Comparison of ENCODE assay signal across 11 cellular contexts in genomic region chr6:109480993-109481480, GRCh38. TPM values are rescaled to one million over a fixed set of nuclear protein-coding genes. Genes with fewer than 3 reads are reported as not detected.
A peak's percentile ranks its signal among the peaks of the same experiment; 100 is the strongest.
DNase-seq lines count a peak whose midpoint lies in the region; ATAC-seq, FAIRE-seq and TF ChIP-seq lines count a peak whose summit lies in the region.
"Had no signal": no experiment of that assay in that cellular context is flagged by ENCODE, and none has a peak within 500 bp of the region (broad histone marks: within the 10 kb centered on the region; RNA-seq: fewer than 3 reads in every experiment).

No MANE protein-coding gene starts in this region.

- H3K36me3 ChIP-seq in CD4-positive, alpha-beta memory T cell (ENCODE audit: insufficient read depth, low read length) = peaks cover 16% of the 10 kb centered on the region
- H3K36me3 ChIP-seq in HUES64 (ENCODE audit: insufficient read depth, low read length) = peaks cover 55% of the 10 kb centered on the region
- H3K36me3 ChIP-seq in astrocyte (ENCODE audit: insufficient read depth, low read length) = peaks cover 19% of the 10 kb centered on the region

- peak overlapping the region; percentile 44 to 96 (median 80) for H3K27ac Mint-ChIP-seq in CD4-positive, alpha-beta memory T cell
- H3K27ac Mint-ChIP-seq in astrocyte (ENCODE audit: unreplicated experiment) (no peak overlapping the region), naive B cell (peak overlapping the region in 5 of 6 donors; percentile 5 to 96 (median 81))

- H2AFZ ChIP-seq in astrocyte (ENCODE audit: low read depth, low read length) = no peak overlapping the region

- H3K4me3 ChIP-seq in CD4-positive, alpha-beta memory T cell (ENCODE audit: low read length in 2 of 2) = peak overlapping the region; percentile 76 to 77
- H3K4me3 ChIP-seq in HUES64 (ENCODE audit: low read length) = peak overlapping the region; percentile 41
- no peak overlapping the region for H3K4me3 ChIP-seq in astrocyte (ENCODE audit: insufficient read depth, low read depth, low read length)

- H3K9me3 ChIP-seq in CD4-positive, alpha-beta memory T cell (ENCODE audit: control insufficient read depth in 1 of 2, low read length in 2 of 2) = no peaks in the 10 kb centered on the region
- no peaks in the 10 kb centered on the region for H3K9me3 ChIP-seq in HUES64 (ENCODE audit: insufficient read depth, low read depth, low read length)
- no peaks in the 10 kb centered on the region for H3K9me3 ChIP-seq in astrocyte (ENCODE audit: insufficient read depth, low read depth, low read length)

- no peaks in the 10 kb centered on the region for H3K27me3 ChIP-seq in CD4-positive, alpha-beta memory T cell (ENCODE audit: insufficient read depth, low read length)
- H3K27me3 ChIP-seq in HUES64 (ENCODE audit: insufficient read depth, low read length) = no peaks in the 10 kb centered on the region; the same call in 1 of the 2 replicates
- no peaks in the 10 kb centered on the region for H3K27me3 ChIP-seq in astrocyte (ENCODE audit: insufficient read depth, low read length)

- peaks cover 63% of the 10 kb centered on the region for H3K79me2 ChIP-seq in astrocyte (ENCODE audit: insufficient read depth, low read length)

- TF ChIP-seq POLR2A in GM18505 (IDR thresholded peaks at IDR 0.05; ENCODE audit: borderline replicate concordance, extremely low read depth, insufficient read depth, insufficient read length) = no peak

- intact Hi-C loops in CD4-positive, alpha-beta memory T cell (cut with micrococcal nuclease) = loop anchor here (1.0 to 10.0 kb wide), 4 partner anchors 22 to 1524 kb away; partner anchors contain the start of gene SEC63

- ATAC-seq in naive B cell (ENCODE audit: low read depth in 2 of 2) = no peak
- ATAC-seq in GM19452 (IDR thresholded peaks at IDR 0.05; ENCODE audit: unreplicated experiment) = no peak
- ATAC-seq in GM21529 (IDR thresholded peaks at IDR 0.05; ENCODE audit: unreplicated experiment) = no peak
- no peak for ATAC-seq in GM18505 (IDR thresholded peaks at IDR 0.05; ENCODE audit: unreplicated experiment)

- peaks cover 33% of the 10 kb centered on the region for H4K20me1 ChIP-seq in astrocyte (ENCODE audit: insufficient read depth, low read length)

- POLR2A ChIA-PET in CD4-positive, alpha-beta memory T cell (lab: Charles Lee; ENCODE audit: partially characterized antibody) = interaction anchor here (1.4 to 9.3 kb wide), 7 partner anchors 10 to 386 kb away, joined by 3 to 132 read pairs (median 18); partner anchors contain the start of genes CD164, CEP57L1, MICAL1 and PPIL6

- H3K36me3 Mint-ChIP-seq in CD4-positive, alpha-beta memory T cell = peaks cover 39 to 53% of the 10 kb centered on the region in 2 donors
- peaks cover 6% of the 10 kb centered on the region for H3K36me3 Mint-ChIP-seq in astrocyte (ENCODE audit: low read depth, unreplicated experiment)
- peaks cover 25 to 29% of the 10 kb centered on the region in 2 donors for H3K36me3 Mint-ChIP-seq in naive B cell

- no peak for DNase-seq in CD4-positive, alpha-beta memory T cell
- DNase-seq in astrocyte (ENCODE audit: low read depth) (no peak), naive B cell (no peak), dedifferentiated amniotic fluid mesenchymal stem cell (ENCODE audit: extremely low spot score) (no peak)
- DNase-seq: NCI-H1436 treated with DMSO at 0.1 percent for 48 hours, OCI-M1 had no signal

- no peaks in the 10 kb centered on the region for H3K9me3 Mint-ChIP-seq in CD4-positive, alpha-beta memory T cell
- no peaks in the 10 kb centered on the region for H3K9me3 Mint-ChIP-seq in astrocyte (ENCODE audit: unreplicated experiment)
- no peaks in the 10 kb centered on the region for H3K9me3 Mint-ChIP-seq in naive B cell

- peak overlapping the region; percentile 84 to 97 (median 96) for H3K4me3 Mint-ChIP-seq in CD4-positive, alpha-beta memory T cell
- H3K4me3 Mint-ChIP-seq in astrocyte (ENCODE audit: unreplicated experiment) = peak overlapping the region; percentile 94
- H3K4me3 Mint-ChIP-seq in naive B cell = peak overlapping the region; percentile 90 to 98 (median 94)

- H3K4me1 Mint-ChIP-seq in CD4-positive, alpha-beta memory T cell = peaks cover 57 to 75% (median 65%) of the 10 kb centered on the region in 4 donors
- H3K4me1 Mint-ChIP-seq in astrocyte (ENCODE audit: low read depth, unreplicated experiment) (peaks cover 18% of the 10 kb centered on the region), naive B cell (peaks cover 60 to 73% (median 62%) of the 10 kb centered on the region in 3 donors)

- H3K9ac ChIP-seq in HUES64 (ENCODE audit: low read depth, low read length) = no peak overlapping the region
- no peak overlapping the region for H3K9ac ChIP-seq in astrocyte (ENCODE audit: low read length)

- H3K4me2 ChIP-seq in astrocyte (ENCODE audit: low read length) = peak overlapping the region; percentile 84

- peak overlapping the region; percentile 67 for H3K27ac ChIP-seq in CD4-positive, alpha-beta memory T cell (ENCODE audit: low read depth, low read length)
- H3K27ac ChIP-seq in HUES64 (ENCODE audit: low read depth, low read length) (no peak overlapping the region), astrocyte (ENCODE audit: low read depth, low read length) (no peak overlapping the region)

- H3K4me1 ChIP-seq in CD4-positive, alpha-beta memory T cell (ENCODE audit: insufficient read depth, low read length) = peaks cover 67% of the 10 kb centered on the region
- peaks cover 48% of the 10 kb centered on the region for H3K4me1 ChIP-seq in HUES64 (ENCODE audit: insufficient read depth, low read length)
- peaks cover 12% of the 10 kb centered on the region for H3K4me1 ChIP-seq in astrocyte (ENCODE audit: insufficient read depth, low read length)

- TF ChIP-seq CTCF in astrocyte (IDR thresholded peaks at IDR 0.05; ENCODE audit: insufficient read depth, low read depth, low read length) = no peak

- WGBS in HUES64 = 94% methylated on average over 7 of the region's 7 CpGs

- CTCF ChIA-PET in CD4-positive, alpha-beta memory T cell (lab: Charles Lee; ENCODE audit: partially characterized antibody) = interaction anchor here (1.2 to 5.5 kb wide), 8 partner anchors 17 to 559 kb away, joined by 4 to 29 read pairs (median 6); partner anchors contain the start of genes CD164, PPIL6 and SMPD2

- no peaks in the 10 kb centered on the region for H3K27me3 Mint-ChIP-seq in CD4-positive, alpha-beta memory T cell
- no peaks in the 10 kb centered on the region for H3K27me3 Mint-ChIP-seq in astrocyte (ENCODE audit: low read depth, unreplicated experiment)
- H3K27me3 Mint-ChIP-seq in naive B cell = no peaks in the 10 kb centered on the region

- FAIRE-seq in astrocyte (lab: Jason Lieb, UNC) = no peak
- FAIRE-seq: H54 had no signal

RNA-seq across cellular contexts. Expression of gene ZBTB24, which starts 2.0 kb away (rescaled TPM):
- total RNA-seq in CD4-positive, alpha-beta memory T cell = 10 to 100 TPM; 27.2 to 28.4 TPM
- 10 to 100 TPM in 1 of 2 donors, 1 to 10 TPM in 1; 8.5 to 11.5 TPM for polyA plus RNA-seq in CD4-positive, alpha-beta memory T cell
- 13.8 TPM for polyA plus RNA-seq in HUES64 (2013, experiment 1 of 2)
- polyA plus RNA-seq in HUES64 (2013, experiment 2 of 2) = 12.9 TPM
- total RNA-seq in astrocyte = 8.4 and 9.3 TPM in 2 replicates
- 10 to 100 TPM; 12.0 to 18.5 (median 16.3) TPM for polyA plus RNA-seq in naive B cell (ENCODE audit: low read depth in 6 of 6)

RNA-seq across cellular contexts. Expression of gene MICAL1, which starts 25.5 kb away (rescaled TPM):
- 10 to 100 TPM; 76.5 to 79.3 TPM for total RNA-seq in CD4-positive, alpha-beta memory T cell
- 10 to 100 TPM in 1 of 2 donors, 1 to 10 TPM in 1; 9.0 to 23.5 TPM for polyA plus RNA-seq in CD4-positive, alpha-beta memory T cell
- 29.6 TPM for polyA plus RNA-seq in HUES64 (2013, experiment 1 of 2)
- 32.2 TPM for polyA plus RNA-seq in HUES64 (2013, experiment 2 of 2)
- 48.0 and 57.2 TPM in 2 replicates for total RNA-seq in astrocyte
- polyA plus RNA-seq in naive B cell (ENCODE audit: low read depth in 6 of 6) = 10 to 100 TPM in 5 of 6 donors, 1 to 10 TPM in 1; 8.4 to 26.7 (median 16.1) TPM

RNA-seq across cellular contexts. Expression of gene SMPD2, which starts 40.5 kb away (rescaled TPM):
- 10 to 100 TPM; 21.7 to 23.6 TPM for total RNA-seq in CD4-positive, alpha-beta memory T cell
- 10 to 100 TPM in 1 of 2 donors, 1 to 10 TPM in 1; 8.2 to 15.8 TPM for polyA plus RNA-seq in CD4-positive, alpha-beta memory T cell
- polyA plus RNA-seq in HUES64 (2013, experiment 1 of 2) = 7.9 TPM
- polyA plus RNA-seq in HUES64 (2013, experiment 2 of 2) = 8.2 TPM
- total RNA-seq in astrocyte = 4.9 and 6.2 TPM in 2 replicates
- 10 to 100 TPM; 24.1 to 45.5 (median 33.5) TPM for polyA plus RNA-seq in naive B cell (ENCODE audit: low read depth in 6 of 6)

RNA-seq across cellular contexts. Expression of gene PPIL6, which starts 40.6 kb away (rescaled TPM):
- under 1 TPM; 0.39 to 0.52 TPM for total RNA-seq in CD4-positive, alpha-beta memory T cell
- under 1 TPM; 0.33 to 0.35 TPM for polyA plus RNA-seq in CD4-positive, alpha-beta memory T cell
- polyA plus RNA-seq in HUES64 (2013, experiment 1 of 2) = 0.65 TPM
- polyA plus RNA-seq in HUES64 (2013, experiment 2 of 2) = 1.6 TPM
- total RNA-seq in astrocyte = 1.6 and 1.7 TPM in 2 replicates
- 1 to 10 TPM; 1.1 to 3.9 (median 2.4) TPM for polyA plus RNA-seq in naive B cell (ENCODE audit: low read depth in 6 of 6)
